Comparison of ENCODE assay signal across 9 cellular contexts in genomic region chr14:76456200-76456599, GRCh38.
DNase-seq lines count a peak whose midpoint lies in the region; ATAC-seq and TF ChIP-seq lines count a peak whose summit lies in the region.
"Had no signal": no experiment of that assay in that cellular context is flagged by ENCODE, and none has a peak within 500 bp of the region (broad histone marks: within the 10 kb centered on the region; RNA-seq: fewer than 3 reads in every experiment).

No MANE protein-coding gene starts in this region.

- TF ChIP-seq CTCF in A673 (conservative IDR thresholded peaks at IDR 0.05; ENCODE audit: low read depth, low read length) (peak; percentile 73), type B pancreatic cell (conservative IDR thresholded peaks at IDR 0.05) (peak; percentile 74)

- no peak overlapping the region for H3K27ac Mint-ChIP-seq in type B pancreatic cell

- no peaks in the 10 kb centered on the region for H3K36me3 ChIP-seq in A673 (ENCODE audit: insufficient read depth, low read length, poor library complexity, severe bottlenecking)
- H3K36me3 ChIP-seq: tibial nerve had no signal

- CTCF ChIA-PET in A673 (lab: Charles Lee): no interaction called here

- H3K27me3 Mint-ChIP-seq in type B pancreatic cell: peaks cover 25% of the 10 kb centered on the region

- H3K9me3 Mint-ChIP-seq in type B pancreatic cell: no peaks in the 10 kb centered on the region

- H3K4me1 ChIP-seq in A673 (ENCODE audit: insufficient read depth, low read length, poor library complexity, severe bottlenecking): no peaks in the 10 kb centered on the region
- H3K4me1 ChIP-seq: tibial nerve had no signal

- H3K27me3 ChIP-seq in A673 (replicated peaks; ENCODE audit: insufficient read depth, low read depth, low read length, poor library complexity): no peaks in the 10 kb centered on the region
- H3K27me3 ChIP-seq: tibial nerve had no signal

- intact Hi-C loops in A673 (cut with micrococcal nuclease; ENCODE audit: unreplicated experiment): loop anchor here (5.0 kb wide), 1 partner anchor 191 kb away; no protein-coding TSS in a partner anchor

- ATAC-seq in GM18909 (IDR thresholded peaks at IDR 0.05; ENCODE audit: poor library complexity, unreplicated experiment): no peak

- no TSS peak for BruUV-seq in A673 (replicated peaks; lab: Mats Ljungman, UMichigan)

- no peaks in the 10 kb centered on the region for H3K36me3 Mint-ChIP-seq in type B pancreatic cell

- no peak overlapping the region for H3K4me3 Mint-ChIP-seq in type B pancreatic cell

- no peak overlapping the region for H3K27ac ChIP-seq in A673 (ENCODE audit: low read depth, low read length, poor library complexity, severe bottlenecking)
- H3K27ac ChIP-seq: tibial nerve had no signal

- peaks cover 7% of the 10 kb centered on the region for H3K4me1 Mint-ChIP-seq in type B pancreatic cell (ENCODE audit: unreplicated experiment)

- peak; percentile 65 for DNase-seq in A673 (ENCODE audit: low spot score)
- DNase-seq in EL: peak; percentile 42
- peak; percentile 55 for DNase-seq in NCI-H1092 treated with DMSO at 0.1 percent for 48 hours (lab: John Stamatoyannopoulos, UW)
- peak; percentile 68 for DNase-seq in activated CD8-positive, alpha-beta memory T cell treated with anti-CD3 and anti-CD28 coated beads, Interleukin-2, amount 50 U/mL, for 48 hours
- peak; percentile 25 for DNase-seq in iris pigment epithelial cell (ENCODE audit: low read depth)
- no peak for DNase-seq in type B pancreatic cell (ENCODE audit: extremely low spot score, unreplicated experiment)
- no peak for DNase-seq in activated CD4-positive, CD25-positive, alpha-beta regulatory T cell (lab: John Stamatoyannopoulos, UW)

- no peak overlapping the region for H3K4me3 ChIP-seq in A673 (ENCODE audit: low read depth, low read length, poor library complexity, severe bottlenecking)
- H3K4me3 ChIP-seq: tibial nerve had no signal

- POLR2A ChIA-PET in A673 (lab: Charles Lee; ENCODE audit: low non-redundant PET): no interaction called here

- no peaks in the 10 kb centered on the region for H3K9me3 ChIP-seq in A673 (ENCODE audit: low read depth, low read length, poor library complexity, severe bottlenecking)
- H3K9me3 ChIP-seq: tibial nerve had no signal

Comparison
In these comparisons a context has a peak if more than half of its experiments do, and no peak if none do; other contexts are left out.
1. DNase-seq: peak in A673 (single experiment), EL (single experiment), NCI-H1092 treated with DMSO at 0.1 percent for 48 hours (single experiment), activated CD8-positive, alpha-beta memory T cell treated with anti-CD3 and anti-CD28 coated beads, Interleukin-2, amount 50 U/mL, for 48 hours (single experiment) and iris pigment epithelial cell (single experiment); none in type B pancreatic cell (single experiment) and activated CD4-positive, CD25-positive, alpha-beta regulatory T cell (0 of 4).